8 cellular contexts compared by ENCODE assay signal in the genomic region with DNA sequence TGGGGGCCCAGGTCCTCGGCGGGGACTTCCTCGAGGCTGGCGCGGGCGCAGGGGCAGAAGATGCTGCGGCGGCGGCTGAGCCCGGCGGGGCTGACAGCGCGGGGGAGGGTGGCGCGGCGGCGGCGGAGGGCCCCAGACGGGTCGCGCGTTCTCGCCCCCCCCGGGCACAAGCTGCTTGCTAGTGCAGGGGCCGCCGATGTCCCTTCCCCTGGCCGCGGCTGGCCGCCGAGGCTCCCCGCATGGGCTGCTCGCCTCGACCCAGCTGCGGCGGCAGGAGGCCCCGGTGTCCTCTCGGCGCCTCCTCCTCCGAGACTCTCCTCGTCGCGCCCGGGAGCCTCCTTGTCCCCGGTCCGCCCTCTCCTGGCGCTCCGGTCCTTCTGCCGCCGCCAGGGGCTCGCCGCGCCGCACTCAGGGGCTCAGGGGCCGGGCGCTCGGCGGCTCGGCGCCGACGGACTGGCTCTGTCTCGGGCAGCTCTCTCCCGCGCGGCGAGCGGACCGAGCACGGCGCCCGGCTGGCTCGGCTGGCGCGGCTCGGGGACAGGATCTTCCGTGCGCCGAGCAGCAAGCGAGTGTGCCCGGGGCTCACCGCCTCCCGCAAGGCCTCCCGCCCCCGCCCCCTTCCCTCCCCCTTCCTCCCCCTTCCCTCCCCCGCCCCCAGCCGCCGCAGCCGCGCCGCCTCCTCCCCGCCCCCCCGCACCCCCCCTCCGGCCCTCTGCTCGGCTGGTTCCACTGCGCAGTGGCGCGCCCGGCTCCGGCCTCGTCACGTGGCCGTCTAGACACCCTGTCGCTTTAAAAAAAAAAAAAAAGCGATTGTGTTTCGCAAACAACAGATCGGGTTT. TPM values are rescaled to one million over a fixed set of nuclear protein-coding genes. Genes with fewer than 3 reads are reported as not detected.
DNase-seq lines count a peak whose midpoint lies in the region; ATAC-seq, FAIRE-seq and TF ChIP-seq lines count a peak whose summit lies in the region.

No MANE protein-coding gene starts in this region.

- H3K4me1 Mint-ChIP-seq in T-helper 1 cell treated with Interleukin-12 subunit alpha and Interleukin-12 subunit beta and Interleukin-4 antibody, amounts not matched to agents 30 μg/mL and 1 μg/mL, for 36 hours (ENCODE audit: low read depth): peaks cover 35% of the 10 kb centered on the region

- peak; percentile 42 for ATAC-seq in HG02759 (IDR thresholded peaks at IDR 0.05; ENCODE audit: unreplicated experiment)

- peak; percentile 68 for DNase-seq in GM12892 (ENCODE audit: insufficient read length)
- DNase-seq in NCI-H1436 (lab: John Stamatoyannopoulos, UW): peak; percentile 74
- peak; percentile 88 for DNase-seq in right atrium auricular region (ENCODE audit: low spot score)
- DNase-seq in pulmonary artery endothelial cell (ENCODE audit: low read depth, low spot score): peak; percentile 54
- DNase-seq in middle frontal gyrus (ENCODE audit: extremely low spot score, low spot score): no peak

- peak overlapping the region; percentile 94 for H3K4me3 Mint-ChIP-seq in T-helper 1 cell treated with Interleukin-12 subunit alpha and Interleukin-12 subunit beta and Interleukin-4 antibody, amounts not matched to agents 30 μg/mL and 1 μg/mL, for 36 hours

- H3K4me3 ChIP-seq in right atrium auricular region: peak overlapping the region; percentile 73 to 97

- H3K36me3 Mint-ChIP-seq in T-helper 1 cell treated with Interleukin-12 subunit alpha and Interleukin-12 subunit beta and Interleukin-4 antibody, amounts not matched to agents 30 μg/mL and 1 μg/mL, for 36 hours (ENCODE audit: low read depth): peaks cover 26% of the 10 kb centered on the region

- no peaks in the 10 kb centered on the region for H3K9me3 ChIP-seq in right atrium auricular region

- H3K27ac ChIP-seq in angular gyrus (ENCODE audit: low read depth, low read length) (peak overlapping the region; percentile 95), right atrium auricular region (peak overlapping the region; percentile 98 to 99)

- H3K9me3 Mint-ChIP-seq in T-helper 1 cell treated with Interleukin-12 subunit alpha and Interleukin-12 subunit beta and Interleukin-4 antibody, amounts not matched to agents 30 μg/mL and 1 μg/mL, for 36 hours: no peaks in the 10 kb centered on the region

- TF ChIP-seq CTCF in right atrium auricular region (IDR thresholded peaks at IDR 0.05): no peak

- H3K27me3 ChIP-seq in right atrium auricular region: no peaks in the 10 kb centered on the region

- H3K27ac Mint-ChIP-seq in T-helper 1 cell treated with Interleukin-12 subunit alpha and Interleukin-12 subunit beta and Interleukin-4 antibody, amounts not matched to agents 30 μg/mL and 1 μg/mL, for 36 hours: peak overlapping the region; percentile 94

- peak; percentile 82 for FAIRE-seq in GM12892 (lab: Jason Lieb, UNC)

- H3K27me3 Mint-ChIP-seq in T-helper 1 cell treated with Interleukin-12 subunit alpha and Interleukin-12 subunit beta and Interleukin-4 antibody, amounts not matched to agents 30 μg/mL and 1 μg/mL, for 36 hours (ENCODE audit: low read depth): no peaks in the 10 kb centered on the region

- peaks cover 0 to 42% of the 10 kb centered on the region in 2 donors for H3K4me1 ChIP-seq in right atrium auricular region

- H3K36me3 ChIP-seq in right atrium auricular region: no peaks in the 10 kb centered on the region

- peak; percentile 64; the same call in 1 of the 2 replicates for TF ChIP-seq POLR2A in GM12892 (IDR thresholded peaks at IDR 0.05; ENCODE audit: low read depth, low read length)

RNA-seq across cellular contexts. Expression of a gene that starts 0.9 kb away (rescaled TPM):
- polyA plus RNA-seq in GM12892 (2012; ENCODE audit: missing spikeins): 13.8 TPM
- total RNA-seq in right atrium auricular region (10 to 100 TPM; 55.1 to 98.1 TPM), pulmonary artery endothelial cell (3.6 and 4.9 TPM in 2 replicates)
